Comparison of ENCODE assay signal across 20 cellular contexts in genomic region chr12:28294300-28294699, GRCh38.
DNase-seq lines count a peak whose midpoint lies in the region; ATAC-seq and TF ChIP-seq lines count a peak whose summit lies in the region.
"Had no signal": no experiment of that assay in that cellular context is flagged by ENCODE, and none has a peak within 500 bp of the region (broad histone marks: within the 10 kb centered on the region; RNA-seq: fewer than 3 reads in every experiment).

No MANE protein-coding gene starts in this region.

- H3K27ac Mint-ChIP-seq in osteocyte (ENCODE audit: unreplicated experiment): peak overlapping the region; percentile 41
- H3K27ac Mint-ChIP-seq: activated CD4-positive, alpha-beta T cell treated with anti-CD3 and anti-CD28 coated beads, Interleukin-2, amount 10 ng/mL, durations not matched to agents 7 days and 5 days; HFFc6 had no signal

- no peak overlapping the region for H3K4me3 Mint-ChIP-seq in osteocyte (ENCODE audit: unreplicated experiment)
- H3K4me3 Mint-ChIP-seq: activated CD4-positive, alpha-beta T cell treated with anti-CD3 and anti-CD28 coated beads, Interleukin-2, amount 10 ng/mL, durations not matched to agents 7 days and 5 days; HFFc6; naive thymus-derived CD8-positive, alpha-beta T cell had no signal

- peaks cover 9% of the 10 kb centered on the region for H3K9me3 Mint-ChIP-seq in osteocyte (ENCODE audit: unreplicated experiment)

- H3K27me3 Mint-ChIP-seq in osteocyte (ENCODE audit: unreplicated experiment): no peaks in the 10 kb centered on the region
- H3K27me3 Mint-ChIP-seq: activated CD4-positive, alpha-beta T cell treated with anti-CD3 and anti-CD28 coated beads, Interleukin-2, amount 10 ng/mL, durations not matched to agents 7 days and 5 days; naive thymus-derived CD8-positive, alpha-beta T cell had no signal

- peaks cover 15% of the 10 kb centered on the region for H3K36me3 Mint-ChIP-seq in osteocyte (ENCODE audit: unreplicated experiment)

- TF ChIP-seq CTCF in osteocyte (IDR thresholded peaks at IDR 0.05): no peak

- H3K4me1 Mint-ChIP-seq in osteocyte (ENCODE audit: unreplicated experiment): peaks cover 15% of the 10 kb centered on the region
- H3K4me1 Mint-ChIP-seq: activated CD4-positive, alpha-beta T cell treated with anti-CD3 and anti-CD28 coated beads, Interleukin-2, amount 10 ng/mL, durations not matched to agents 7 days and 5 days had no signal

- peak; percentile 0 for DNase-seq in EL
- peak; percentile 44 for DNase-seq in NAMALWA (ENCODE audit: low spot score)
- peak; percentile 8 for DNase-seq in UCSD-AML1 (lab: John Stamatoyannopoulos, UW; ENCODE audit: unreplicated experiment)
- DNase-seq in osteocyte (ENCODE audit: extremely low spot score, unreplicated experiment): no peak
- no peak for DNase-seq in NCI-H2227 treated with DMSO at 0.1 percent for 48 hours (lab: John Stamatoyannopoulos, UW)
- DNase-seq in SK-N-DZ (ENCODE audit: low spot score): no peak
- no peak for DNase-seq in NCI-H748 (lab: John Stamatoyannopoulos, UW; ENCODE audit: unreplicated experiment)
- DNase-seq: activated CD4-positive, alpha-beta T cell treated with anti-CD3 and anti-CD28 coated beads, Interleukin-2, amount 10 ng/mL, durations not matched to agents 7 days and 5 days; activated CD8-positive, alpha-beta memory T cell treated with anti-CD3 and anti-CD28 coated beads, Interleukin-2, amount 50 U/mL, for 4 hours; activated naive CD4-positive, alpha-beta T cell treated with Interleukin-2 at 50 U/mL for 16 hours; DMS 273 treated with DMSO at 0.1 percent for 48 hours; HFFc6; islet precursor cell; naive thymus-derived CD8-positive, alpha-beta T cell; NCI-H1694; NCI-H345; small intestine had no signal

- no peak for ATAC-seq in GM21723 (IDR thresholded peaks at IDR 0.05; ENCODE audit: unreplicated experiment)
- ATAC-seq: naive thymus-derived CD8-positive, alpha-beta T cell; Panc1; SK-N-SH treated with all-trans-retinoic acid at 6 μM for 48 hours had no signal

Comparison
In these comparisons a context has a peak if more than half of its experiments do, and no peak if none do; other contexts are left out.
1. DNase-seq: peak in EL (single experiment), NAMALWA (single experiment) and UCSD-AML1 (single experiment); none in osteocyte (single experiment), NCI-H2227 treated with DMSO at 0.1 percent for 48 hours (single experiment), SK-N-DZ (single experiment) and NCI-H748 (single experiment).